28 cellular contexts compared by ENCODE assay signal in genomic region chr9:82675605-82676004, GRCh38.
"Had no signal": no experiment of that assay in that cellular context is flagged by ENCODE, and none has a peak within 500 bp of the region (broad histone marks: within the 10 kb centered on the region; RNA-seq: fewer than 3 reads in every experiment).

No MANE protein-coding gene starts in this region.

- H3K36me3 Mint-ChIP-seq: stimulated activated effector memory CD8-positive, alpha-beta T cell treated with anti-CD3 and anti-CD28 coated beads, Interleukin-12 subunit alpha, Interleukin-12 subunit beta, amount 100 ng/mL, for 72 hours; stimulated activated memory B cell treated with anti-CD40 and anti-IgM and Interleukin-4, amounts not matched to agents 10 μg/mL and 1 μg/mL and 100 μg/mL, for 72 hours; stimulated activated naive B cell treated with anti-CD40 and anti-IgM and Interleukin-4, amounts not matched to agents 10 μg/mL and 1 μg/mL and 100 μg/mL, for 72 hours; type B pancreatic cell had no signal

- H3K9me3 ChIP-seq: stomach, suprapubic skin, testis, thoracic aorta, thyroid gland, tibial artery, tibial nerve, transverse colon, upper lobe of left lung, upper lobe of right lung, uterus, vagina had no signal

- DNase-seq: stimulated activated CD4-positive, alpha-beta T cell treated with anti-CD3 and anti-CD28 coated beads, Interleukin-2, amount 100 ng/mL, for 48 hours; stimulated activated CD4-positive, alpha-beta T cell treated with anti-CD3 and anti-CD28 coated beads, Interleukin-4, amount 100 ng/mL, for 1 hour; stimulated activated CD4-positive, alpha-beta T cell treated with anti-CD3 and anti-CD28 coated beads, Interleukin-4, amount 100 ng/mL, for 24 hours; stimulated activated CD4-positive, alpha-beta T cell treated with anti-CD3 and anti-CD28 coated beads, Interleukin-4, amount 100 ng/mL, for 4 hours; stimulated activated CD8-positive, alpha-beta memory T cell treated with anti-CD3 and anti-CD28 coated beads, Interleukin-4, amount 100 ng/mL, for 48 hours; stimulated activated naive B cell treated with anti-CD40 and anti-IgM and Interleukin-4, amounts not matched to agents 10 μg/mL and 1 μg/mL and 100 μg/mL, for 72 hours; stimulated activated naive CD4-positive, alpha-beta T cell; stimulated activated naive CD4-positive, alpha-beta T cell treated with Interleukin-2 at 50 U/mL for 16 hours; stimulated activated naive CD8-positive, alpha-beta T cell treated with anti-CD3 and anti-CD28 coated beads, Interleukin-15, amount 100 ng/mL, for 72 hours; stimulated activated naive CD8-positive, alpha-beta T cell treated with anti-CD3 and anti-CD28 coated beads, Interleukin-15, Interleukin-2, amounts not matched to agents 100 U/mL and 50 U/mL, for 24 hours; stomach; substantia nigra; testis; thyroid gland; tibial artery; transverse colon; trophoblast cell; upper lobe of left lung; upper lobe of right lung; uterus had no signal

- H3K36me3 ChIP-seq: stomach, suprapubic skin, thoracic aorta, thyroid gland, tibial artery, tibial nerve, transverse colon, upper lobe of left lung, upper lobe of right lung, uterus, vagina had no signal

- H3K27ac ChIP-seq: stomach, suprapubic skin, testis, thoracic aorta, thyroid gland, tibial artery, tibial nerve, transverse colon, upper lobe of left lung, upper lobe of right lung, uterus, vagina had no signal

- H3K4me1 Mint-ChIP-seq: stimulated activated effector memory CD8-positive, alpha-beta T cell treated with anti-CD3 and anti-CD28 coated beads, Interleukin-12 subunit alpha, Interleukin-12 subunit beta, amount 100 ng/mL, for 72 hours; stimulated activated memory B cell treated with anti-CD40 and anti-IgM and Interleukin-4, amounts not matched to agents 10 μg/mL and 1 μg/mL and 100 μg/mL, for 72 hours; stimulated activated naive B cell treated with anti-CD40 and anti-IgM and Interleukin-4, amounts not matched to agents 10 μg/mL and 1 μg/mL and 100 μg/mL, for 72 hours; stimulated activated naive CD8-positive, alpha-beta T cell treated with anti-CD3 and anti-CD28 coated beads, Interleukin-15, amount 100 ng/mL, for 72 hours had no signal

- H3K4me3 Mint-ChIP-seq: stimulated activated effector memory CD8-positive, alpha-beta T cell treated with anti-CD3 and anti-CD28 coated beads, Interleukin-12 subunit alpha, Interleukin-12 subunit beta, amount 100 ng/mL, for 72 hours; stimulated activated memory B cell treated with anti-CD40 and anti-IgM and Interleukin-4, amounts not matched to agents 10 μg/mL and 1 μg/mL and 100 μg/mL, for 72 hours; stimulated activated naive B cell treated with anti-CD40 and anti-IgM and Interleukin-4, amounts not matched to agents 10 μg/mL and 1 μg/mL and 100 μg/mL, for 72 hours; stimulated activated naive CD8-positive, alpha-beta T cell treated with anti-CD3 and anti-CD28 coated beads, Interleukin-15, amount 100 ng/mL, for 72 hours; stimulated activated naive CD8-positive, alpha-beta T cell treated with anti-CD3 and anti-CD28 coated beads, Interleukin-15, Interleukin-2, amounts not matched to agents 100 ng/mL and 50 ng/mL, for 24 hours; type B pancreatic cell had no signal

- H3K27me3 ChIP-seq: stomach, suprapubic skin, testis, thyroid gland, tibial artery, tibial nerve, transverse colon, upper lobe of left lung, upper lobe of right lung, uterus, vagina had no signal

- H3K4me3 ChIP-seq: stomach, suprapubic skin, testis, thoracic aorta, thyroid gland, tibial artery, tibial nerve, transverse colon, upper lobe of left lung, upper lobe of right lung, uterus, vagina had no signal

- H3K27me3 Mint-ChIP-seq: stimulated activated memory B cell treated with anti-CD40 and anti-IgM and Interleukin-4, amounts not matched to agents 10 μg/mL and 1 μg/mL and 100 μg/mL, for 72 hours; stimulated activated naive B cell treated with anti-CD40 and anti-IgM and Interleukin-4, amounts not matched to agents 10 μg/mL and 1 μg/mL and 100 μg/mL, for 72 hours; stimulated activated naive CD8-positive, alpha-beta T cell treated with anti-CD3 and anti-CD28 coated beads, Interleukin-15, amount 100 ng/mL, for 72 hours; stimulated activated naive CD8-positive, alpha-beta T cell treated with anti-CD3 and anti-CD28 coated beads, Interleukin-15, Interleukin-2, amounts not matched to agents 100 ng/mL and 50 ng/mL, for 24 hours had no signal

- H3K27ac Mint-ChIP-seq: stimulated activated effector memory CD8-positive, alpha-beta T cell treated with anti-CD3 and anti-CD28 coated beads, Interleukin-12 subunit alpha, Interleukin-12 subunit beta, amount 100 ng/mL, for 72 hours; stimulated activated memory B cell treated with anti-CD40 and anti-IgM and Interleukin-4, amounts not matched to agents 10 μg/mL and 1 μg/mL and 100 μg/mL, for 72 hours; stimulated activated naive B cell treated with anti-CD40 and anti-IgM and Interleukin-4, amounts not matched to agents 10 μg/mL and 1 μg/mL and 100 μg/mL, for 72 hours; stimulated activated naive CD8-positive, alpha-beta T cell treated with anti-CD3 and anti-CD28 coated beads, Interleukin-15, amount 100 ng/mL, for 72 hours; stimulated activated naive CD8-positive, alpha-beta T cell treated with anti-CD3 and anti-CD28 coated beads, Interleukin-15, Interleukin-2, amounts not matched to agents 100 ng/mL and 50 ng/mL, for 24 hours; type B pancreatic cell had no signal

- H3K9me3 Mint-ChIP-seq: stimulated activated memory B cell treated with anti-CD40 and anti-IgM and Interleukin-4, amounts not matched to agents 10 μg/mL and 1 μg/mL and 100 μg/mL, for 72 hours; stimulated activated naive B cell treated with anti-CD40 and anti-IgM and Interleukin-4, amounts not matched to agents 10 μg/mL and 1 μg/mL and 100 μg/mL, for 72 hours; stimulated activated naive CD8-positive, alpha-beta T cell treated with anti-CD3 and anti-CD28 coated beads, Interleukin-15, amount 100 ng/mL, for 72 hours; stimulated activated naive CD8-positive, alpha-beta T cell treated with anti-CD3 and anti-CD28 coated beads, Interleukin-15, Interleukin-2, amounts not matched to agents 100 ng/mL and 50 ng/mL, for 24 hours; type B pancreatic cell had no signal
